Comparison of ENCODE assay signal across 8 cellular contexts in genomic region chr15:51401872-51402517, GRCh38.
DNase-seq lines count a peak whose midpoint lies in the region; ATAC-seq, FAIRE-seq and TF ChIP-seq lines count a peak whose summit lies in the region.

No MANE protein-coding gene starts in this region.

- H3K4me1 ChIP-seq in uterus, result no peaks in the 10 kb centered on the region

- H3K9me3 ChIP-seq in uterus, result no peaks in the 10 kb centered on the region

- H3K27me3 ChIP-seq in uterus, result no peaks in the 10 kb centered on the region

- ATAC-seq in HG02973 (IDR thresholded peaks at IDR 0.05; ENCODE audit: unreplicated experiment) (no peak), HG03159 (IDR thresholded peaks at IDR 0.05; ENCODE audit: unreplicated experiment) (no peak)

- intact Hi-C loops in uterus (cut with DNase I; ENCODE audit: low total_unique reads), result no loop called here

- no peak overlapping the region for H3K4me3 ChIP-seq in uterus

- TF ChIP-seq POLR2A in uterus (IDR thresholded peaks at IDR 0.05), result no peak

- peak; percentile 75 for DNase-seq in D341Med (ENCODE audit: low spot score)
- peak; percentile 30 for DNase-seq in HTR-8/SVneo (ENCODE audit: insufficient read length, low spot score)
- peak; percentile 37 for DNase-seq in amniotic epithelial cell (ENCODE audit: low read depth)
- peak; percentile 59 for DNase-seq in inferior parietal cortex (ENCODE audit: extremely low spot score)
- no peak for DNase-seq in uterus
- no peak for DNase-seq in occipital lobe (lab: John Stamatoyannopoulos, UW)

- no peak for FAIRE-seq in HTR-8/SVneo (lab: Jason Lieb, UNC)

- no peak overlapping the region for H3K27ac ChIP-seq in uterus

- H3K36me3 ChIP-seq in uterus, result no peaks in the 10 kb centered on the region

- peak in 3 of 4 experiments; percentile 4 to 12 (median 7) for TF ChIP-seq CTCF in uterus (IDR thresholded peaks at IDR 0.05)

Comparison
In these comparisons a context has a peak if more than half of its experiments do, and no peak if none do; other contexts are left out.
1. DNase-seq: peak in D341Med (single experiment), HTR-8/SVneo (single experiment), amniotic epithelial cell (single experiment) and inferior parietal cortex (single experiment); none in uterus (0 of 2) and occipital lobe (single experiment).